ENCODE assay signal across 29 cellular contexts in genomic region chr21:40827509-40827908, GRCh38. TPM values are rescaled to one million over a fixed set of nuclear protein-coding genes. Genes with fewer than 3 reads are reported as not detected.
"Had no signal": no experiment of that assay in that cellular context is flagged by ENCODE, and none has a peak within 500 bp of the region (broad histone marks: within the 10 kb centered on the region; RNA-seq: fewer than 3 reads in every experiment).

No MANE protein-coding gene starts in this region.

- H3K36me3 Mint-ChIP-seq: stimulated activated effector memory CD8-positive, alpha-beta T cell treated with anti-CD3 and anti-CD28 coated beads, Interleukin-12 subunit alpha, Interleukin-12 subunit beta, amount 100 ng/mL, for 72 hours; stimulated activated memory B cell treated with anti-CD40 and anti-IgM and Interleukin-4, amounts not matched to agents 10 μg/mL and 1 μg/mL and 100 μg/mL, for 72 hours; stimulated activated naive B cell treated with anti-CD40 and anti-IgM and Interleukin-4, amounts not matched to agents 10 μg/mL and 1 μg/mL and 100 μg/mL, for 72 hours had no signal

- H3K27me3 ChIP-seq: stomach, suprapubic skin, testis, thyroid gland, tibial artery, tibial nerve, transverse colon, upper lobe of left lung, upper lobe of right lung, uterus, vagina had no signal

- H3K9me3 ChIP-seq: stomach, suprapubic skin, testis, thoracic aorta, thyroid gland, tibial artery, transverse colon, upper lobe of left lung, upper lobe of right lung, uterus, vagina had no signal

- H3K36me3 ChIP-seq: stomach, suprapubic skin, thoracic aorta, thyroid gland, tibial artery, tibial nerve, transverse colon, upper lobe of left lung, upper lobe of right lung, uterus, vagina had no signal

- ATAC-seq: stimulated activated effector memory CD8-positive, alpha-beta T cell treated with anti-CD3 and anti-CD28 coated beads, Interleukin-12 subunit alpha, Interleukin-12 subunit beta, amount 100 ng/mL, for 72 hours; stimulated activated memory B cell treated with anti-CD40 and anti-IgM and Interleukin-4, amounts not matched to agents 10 μg/mL and 1 μg/mL and 100 μg/mL, for 72 hours; stimulated activated naive B cell treated with anti-CD40 and anti-IgM and Interleukin-4, amounts not matched to agents 10 μg/mL and 1 μg/mL and 100 μg/mL, for 72 hours; stimulated activated naive CD8-positive, alpha-beta T cell treated with anti-CD3 and anti-CD28 coated beads, Interleukin-15, amount 100 ng/mL, for 72 hours; stimulated activated naive CD8-positive, alpha-beta T cell treated with anti-CD3 and anti-CD28 coated beads, Interleukin-15, Interleukin-2, amounts not matched to agents 100 U/mL and 50 U/mL, for 24 hours; upper lobe of right lung had no signal

- H3K27ac ChIP-seq: stomach, suprapubic skin, testis, thoracic aorta, thyroid gland, tibial artery, tibial nerve, transverse colon, upper lobe of left lung, upper lobe of right lung, uterus, vagina had no signal

- H3K4me3 ChIP-seq: stomach, suprapubic skin, testis, thoracic aorta, thyroid gland, tibial artery, tibial nerve, transverse colon, upper lobe of left lung, upper lobe of right lung, uterus, vagina had no signal

- H3K4me1 ChIP-seq: stomach, suprapubic skin, testis, thyroid gland, tibial artery, tibial nerve, transverse colon, upper lobe of left lung, upper lobe of right lung, uterus, vagina had no signal

- H3K4me3 Mint-ChIP-seq: stimulated activated effector memory CD8-positive, alpha-beta T cell treated with anti-CD3 and anti-CD28 coated beads, Interleukin-12 subunit alpha, Interleukin-12 subunit beta, amount 100 ng/mL, for 72 hours; stimulated activated memory B cell treated with anti-CD40 and anti-IgM and Interleukin-4, amounts not matched to agents 10 μg/mL and 1 μg/mL and 100 μg/mL, for 72 hours; stimulated activated naive B cell treated with anti-CD40 and anti-IgM and Interleukin-4, amounts not matched to agents 10 μg/mL and 1 μg/mL and 100 μg/mL, for 72 hours; stimulated activated naive CD8-positive, alpha-beta T cell treated with anti-CD3 and anti-CD28 coated beads, Interleukin-15, amount 100 ng/mL, for 72 hours; stimulated activated naive CD8-positive, alpha-beta T cell treated with anti-CD3 and anti-CD28 coated beads, Interleukin-15, Interleukin-2, amounts not matched to agents 100 ng/mL and 50 ng/mL, for 24 hours; type B pancreatic cell had no signal

- H3K4me1 Mint-ChIP-seq: stimulated activated effector memory CD8-positive, alpha-beta T cell treated with anti-CD3 and anti-CD28 coated beads, Interleukin-12 subunit alpha, Interleukin-12 subunit beta, amount 100 ng/mL, for 72 hours; stimulated activated memory B cell treated with anti-CD40 and anti-IgM and Interleukin-4, amounts not matched to agents 10 μg/mL and 1 μg/mL and 100 μg/mL, for 72 hours; stimulated activated naive B cell treated with anti-CD40 and anti-IgM and Interleukin-4, amounts not matched to agents 10 μg/mL and 1 μg/mL and 100 μg/mL, for 72 hours; stimulated activated naive CD8-positive, alpha-beta T cell treated with anti-CD3 and anti-CD28 coated beads, Interleukin-15, amount 100 ng/mL, for 72 hours had no signal

- DNase-seq: stimulated activated CD4-positive, alpha-beta T cell treated with anti-CD3 and anti-CD28 coated beads, Interleukin-2, amount 100 ng/mL, for 48 hours; stimulated activated CD4-positive, alpha-beta T cell treated with anti-CD3 and anti-CD28 coated beads, Interleukin-4, amount 100 ng/mL, for 1 hour; stimulated activated CD4-positive, alpha-beta T cell treated with anti-CD3 and anti-CD28 coated beads, Interleukin-4, amount 100 ng/mL, for 24 hours; stimulated activated CD4-positive, alpha-beta T cell treated with anti-CD3 and anti-CD28 coated beads, Interleukin-4, amount 100 ng/mL, for 4 hours; stimulated activated CD8-positive, alpha-beta memory T cell treated with anti-CD3 and anti-CD28 coated beads, Interleukin-4, amount 100 ng/mL, for 48 hours; stimulated activated naive B cell treated with anti-CD40 and anti-IgM and Interleukin-4, amounts not matched to agents 10 μg/mL and 1 μg/mL and 100 μg/mL, for 72 hours; stimulated activated naive CD4-positive, alpha-beta T cell; stimulated activated naive CD4-positive, alpha-beta T cell treated with Interleukin-2 at 50 U/mL for 16 hours; stimulated activated naive CD8-positive, alpha-beta T cell treated with anti-CD3 and anti-CD28 coated beads, Interleukin-15, amount 100 ng/mL, for 72 hours; stimulated activated naive CD8-positive, alpha-beta T cell treated with anti-CD3 and anti-CD28 coated beads, Interleukin-15, Interleukin-2, amounts not matched to agents 100 U/mL and 50 U/mL, for 24 hours; stomach; substantia nigra; testis; thyroid gland; tibial artery; transverse colon; trophoblast cell; upper lobe of left lung; upper lobe of right lung; uterus had no signal

- H3K27me3 Mint-ChIP-seq: stimulated activated naive B cell treated with anti-CD40 and anti-IgM and Interleukin-4, amounts not matched to agents 10 μg/mL and 1 μg/mL and 100 μg/mL, for 72 hours had no signal

RNA-seq across cellular contexts. Expression of gene DSCAM, which starts 19.4 kb away (rescaled TPM):
- total RNA-seq: thoracic aorta, upper lobe of right lung, ureter, vagina had no signal
